ENCODE assay signal across 23 cellular contexts in genomic region chr14:71165650-71166049, GRCh38.
DNase-seq lines count a peak whose midpoint lies in the region; TF ChIP-seq lines count a peak whose summit lies in the region.
"Had no signal": no experiment of that assay in that cellular context is flagged by ENCODE, and none has a peak within 500 bp of the region (broad histone marks: within the 10 kb centered on the region; RNA-seq: fewer than 3 reads in every experiment).

No MANE protein-coding gene starts in this region.

- no peaks in the 10 kb centered on the region for H3F3A ChIP-seq in Loucy (ENCODE audit: low read depth)
- H3F3A ChIP-seq in neural progenitor cell (ENCODE audit: low read depth), result no peaks in the 10 kb centered on the region

- H3K4me2 ChIP-seq in Loucy (ENCODE audit: low read depth, low read length, poor library complexity, severe bottlenecking), result peak overlapping the region; percentile 74
- no peak overlapping the region for H3K4me2 ChIP-seq in neural progenitor cell

- H3K4me1 Mint-ChIP-seq in neural progenitor cell, result peaks cover 8% of the 10 kb centered on the region

- peak overlapping the region; percentile 47 for H3K9ac ChIP-seq in Loucy (ENCODE audit: low read depth, low read length, poor library complexity, severe bottlenecking)
- H3K9ac ChIP-seq in neural progenitor cell, result no peak overlapping the region

- H3K9me3 ChIP-seq in Loucy (ENCODE audit: insufficient read depth, low read depth, low read length) (peaks cover 6% of the 10 kb centered on the region), neural progenitor cell (ENCODE audit: low read depth) (no peaks in the 10 kb centered on the region), WERI-Rb-1 (ENCODE audit: severe bottlenecking) (no peaks in the 10 kb centered on the region)

- peaks cover 4% of the 10 kb centered on the region for H3K4me1 ChIP-seq in ACC112 (ENCODE audit: control insufficient read depth, insufficient read depth, low read length, unreplicated experiment)
- peaks cover 55% of the 10 kb centered on the region for H3K4me1 ChIP-seq in Loucy (ENCODE audit: insufficient read depth, low read length, poor library complexity, severe bottlenecking)
- no peaks in the 10 kb centered on the region for H3K4me1 ChIP-seq in neural progenitor cell

- no peaks in the 10 kb centered on the region for H4K20me1 ChIP-seq in Loucy (ENCODE audit: insufficient read depth, low read length, poor library complexity, severe bottlenecking)
- no peaks in the 10 kb centered on the region for H4K20me1 ChIP-seq in neural progenitor cell (ENCODE audit: low read depth)

- no peak for TF ChIP-seq CTCF in Loucy (conservative IDR thresholded peaks at IDR 0.05; ENCODE audit: low read length)
- no peak for TF ChIP-seq CTCF in fibroblast of pulmonary artery (IDR thresholded peaks at IDR 0.05; ENCODE audit: low read length, missing control alignments)
- no peak for TF ChIP-seq CTCF in neural progenitor cell (IDR thresholded peaks at IDR 0.05)
- no peak for TF ChIP-seq CTCF in GM10248 (IDR thresholded peaks at IDR 0.05; ENCODE audit: control extremely low read depth, extremely low read depth, low read depth, missing control alignments)
- TF ChIP-seq CTCF in WERI-Rb-1 (IDR thresholded peaks at IDR 0.05; ENCODE audit: low read depth, low read length), result no peak

- H3K27ac ChIP-seq in ACC112 (ENCODE audit: low read depth, low read length) (no peak overlapping the region), neural progenitor cell (no peak overlapping the region), WERI-Rb-1 (no peak overlapping the region)
- H3K27ac ChIP-seq: epithelial cell of prostate, thoracic aorta had no signal

- CTCF ChIA-PET in GM10248 (lab: Yijun Ruan, JAX), result interaction anchor here (1.1 to 1.6 kb wide), 3 partner anchors 13 to 587 kb away, joined by 3 to 8 read pairs (median 3); no protein-coding TSS in a partner anchor

- H3K9me3 Mint-ChIP-seq in neural progenitor cell, result peaks cover 12% of the 10 kb centered on the region
- H3K9me3 Mint-ChIP-seq: activated naive CD8-positive, alpha-beta T cell treated with anti-CD3 and anti-CD28 coated beads, Interleukin-2, amount 50 U/mL, for 24 hours had no signal

- no peaks in the 10 kb centered on the region for H3K9me2 ChIP-seq in Loucy (replicated peaks; ENCODE audit: low read depth, low read length)

- no peaks in the 10 kb centered on the region for H3K36me3 ChIP-seq in ACC112 (ENCODE audit: insufficient read depth, low read length)
- H3K36me3 ChIP-seq in Loucy (ENCODE audit: insufficient read depth, low read length), result no peaks in the 10 kb centered on the region; the same call in 1 of the 2 replicates
- no peaks in the 10 kb centered on the region for H3K36me3 ChIP-seq in neural progenitor cell
- no peaks in the 10 kb centered on the region for H3K36me3 ChIP-seq in WERI-Rb-1
- H3K36me3 ChIP-seq: HAP-1, thoracic aorta had no signal

- POLR2A ChIA-PET in GM10248 (lab: Yijun Ruan, JAX), result no interaction called here

- H3K27me3 ChIP-seq in ACC112 (ENCODE audit: insufficient read depth, low read length), result no peaks in the 10 kb centered on the region
- no peaks in the 10 kb centered on the region for H3K27me3 ChIP-seq in Loucy (ENCODE audit: insufficient read depth, low read length, poor library complexity, severe bottlenecking)
- H3K27me3 ChIP-seq in neural progenitor cell, result no peaks in the 10 kb centered on the region
- H3K27me3 ChIP-seq in WERI-Rb-1 (ENCODE audit: insufficient read depth, low read depth, severe bottlenecking), result no peaks in the 10 kb centered on the region

- peak overlapping the region; percentile 14 for H3K27ac Mint-ChIP-seq in neural progenitor cell
- H3K27ac Mint-ChIP-seq: activated CD4-positive, alpha-beta T cell treated with anti-CD3 and anti-CD28 coated beads, Interleukin-2, amount 10 ng/mL, durations not matched to agents 24 days and 14 days; activated naive CD8-positive, alpha-beta T cell treated with anti-CD3 and anti-CD28 coated beads, Interleukin-2, amount 50 U/mL, for 24 hours; activated T-cell treated with anti-CD3 and anti-CD28 coated beads, Interleukin-2, amount 50 U/mL, for 24 hours had no signal

- H3K4me3 Mint-ChIP-seq in neural progenitor cell, result no peak overlapping the region
- H3K4me3 Mint-ChIP-seq: activated CD4-positive, alpha-beta T cell treated with anti-CD3 and anti-CD28 coated beads, Interleukin-2, amount 10 ng/mL, durations not matched to agents 24 days and 14 days; activated naive CD8-positive, alpha-beta T cell treated with anti-CD3 and anti-CD28 coated beads, Interleukin-2, amount 50 U/mL, for 24 hours; activated T-cell treated with anti-CD3 and anti-CD28 coated beads, Interleukin-2, amount 50 U/mL, for 24 hours; brain had no signal

- DNase-seq in fibroblast of pulmonary artery (ENCODE audit: low read depth), result peak; percentile 14
- no peak for DNase-seq in neural progenitor cell (ENCODE audit: low spot score)
- DNase-seq in activated effector memory CD4-positive, alpha-beta T cell treated with Interleukin-2 at 50 U/mL for 16 hours, result no peak
- no peak for DNase-seq in GM10248 (ENCODE audit: extremely low spot score)
- no peak for DNase-seq in AG08396 (ENCODE audit: low spot score)
- DNase-seq in WERI-Rb-1, result no peak
- DNase-seq: 8988T; activated CD4-positive, alpha-beta T cell treated with anti-CD3 and anti-CD28 coated beads, Interleukin-2, amount 10 ng/mL, durations not matched to agents 24 days and 14 days; activated naive CD8-positive, alpha-beta T cell treated with anti-CD3 and anti-CD28 coated beads, Interleukin-2, amount 50 U/mL, for 24 hours; activated T-cell treated with anti-CD3 and anti-CD28 coated beads, Interleukin-2, amount 50 U/mL, for 24 hours; effector CD8-positive, alpha-beta T cell; GF-D8; NCI-H510A; NK-92 treated with Interleukin-12 subunit alpha and Interleukin-12 subunit beta, amount 100 ng/mL, for 24 hours; PC-3; stimulated activated naive CD8-positive, alpha-beta T cell treated with anti-CD3 and anti-CD28 coated beads, Interleukin-15, Interleukin-2, amounts not matched to agents 100 U/mL and 50 U/mL, for 24 hours had no signal

- H2AFZ ChIP-seq in ACC112 (ENCODE audit: low read length, unreplicated experiment), result peak overlapping the region; percentile 8
- H2AFZ ChIP-seq in Loucy (ENCODE audit: low read length), result no peak overlapping the region
- no peak overlapping the region for H2AFZ ChIP-seq in neural progenitor cell (replicated peaks)

- no peaks in the 10 kb centered on the region for H3K79me2 ChIP-seq in ACC112 (ENCODE audit: control insufficient read depth, insufficient read depth, low read length, unreplicated experiment)
- H3K79me2 ChIP-seq in Loucy (ENCODE audit: insufficient read depth, low read length), result peaks cover 61% of the 10 kb centered on the region
- H3K79me2 ChIP-seq in neural progenitor cell (ENCODE audit: low read depth), result no peaks in the 10 kb centered on the region

- H3K4me3 ChIP-seq in ACC112 (ENCODE audit: low read depth, low read length) (no peak overlapping the region), Loucy (ENCODE audit: low read length, poor library complexity, severe bottlenecking) (peak overlapping the region; percentile 78), fibroblast of pulmonary artery (replicated peaks; ENCODE audit: low read depth, low read length) (no peak overlapping the region), neural progenitor cell (no peak overlapping the region), WERI-Rb-1 (ENCODE audit: low read depth, low read length) (no peak overlapping the region)
- H3K4me3 ChIP-seq: HAP-1, lung, thoracic aorta had no signal

- H3K27me3 Mint-ChIP-seq in neural progenitor cell (ENCODE audit: insufficient read depth, low read depth), result no peaks in the 10 kb centered on the region

- H3K36me3 Mint-ChIP-seq in neural progenitor cell, result no peaks in the 10 kb centered on the region
- H3K36me3 Mint-ChIP-seq: brain had no signal
